In genomic region chr1:181204530-181204929, GRCh38 we compare ENCODE assay signal across 18 cellular contexts.
"Had no signal": no experiment of that assay in that cellular context is flagged by ENCODE, and none has a peak within 500 bp of the region (broad histone marks: within the 10 kb centered on the region; RNA-seq: fewer than 3 reads in every experiment).

No MANE protein-coding gene starts in this region.

- H3K4me3 Mint-ChIP-seq: naive thymus-derived CD8-positive, alpha-beta T cell; stimulated activated memory B cell treated with anti-CD40 and anti-IgM and Interleukin-4, amounts not matched to agents 10 μg/mL and 1 μg/mL and 100 μg/mL, for 72 hours; stimulated activated naive CD8-positive, alpha-beta T cell treated with anti-CD3 and anti-CD28 coated beads, Interleukin-15, Interleukin-2, amounts not matched to agents 100 ng/mL and 50 ng/mL, for 24 hours had no signal

- H3K36me3 ChIP-seq: gastrocnemius medialis, heart right ventricle, neutrophil, ovary, right atrium auricular region, tibial artery, upper lobe of left lung had no signal

- H3K4me3 ChIP-seq: coronary artery, gastrocnemius medialis, heart right ventricle, ovary, right atrium auricular region, smooth muscle cell, tibial artery, upper lobe of left lung had no signal

- H3K27me3 ChIP-seq: gastrocnemius medialis, heart right ventricle, ovary, right atrium auricular region, upper lobe of left lung had no signal

- H3K36me3 Mint-ChIP-seq: naive thymus-derived CD8-positive, alpha-beta T cell; stimulated activated memory B cell treated with anti-CD40 and anti-IgM and Interleukin-4, amounts not matched to agents 10 μg/mL and 1 μg/mL and 100 μg/mL, for 72 hours had no signal

- H3K27me3 Mint-ChIP-seq: stimulated activated memory B cell treated with anti-CD40 and anti-IgM and Interleukin-4, amounts not matched to agents 10 μg/mL and 1 μg/mL and 100 μg/mL, for 72 hours; stimulated activated naive CD8-positive, alpha-beta T cell treated with anti-CD3 and anti-CD28 coated beads, Interleukin-15, Interleukin-2, amounts not matched to agents 100 ng/mL and 50 ng/mL, for 24 hours had no signal

- H3K4me2 ChIP-seq: smooth muscle cell had no signal

- H3K4me1 ChIP-seq: tibial artery, upper lobe of left lung had no signal

- H3K9me3 ChIP-seq: gastrocnemius medialis, neutrophil, ovary had no signal

- ATAC-seq: gastrocnemius medialis; heart right ventricle; naive thymus-derived CD8-positive, alpha-beta T cell had no signal

- H3K9me3 Mint-ChIP-seq: stimulated activated naive CD8-positive, alpha-beta T cell treated with anti-CD3 and anti-CD28 coated beads, Interleukin-15, Interleukin-2, amounts not matched to agents 100 ng/mL and 50 ng/mL, for 24 hours had no signal

- H3K27ac ChIP-seq: coronary artery, gastrocnemius medialis, heart right ventricle, neutrophil, ovary, right atrium auricular region, tibial artery, upper lobe of left lung had no signal

- H3K4me1 Mint-ChIP-seq: stimulated activated memory B cell treated with anti-CD40 and anti-IgM and Interleukin-4, amounts not matched to agents 10 μg/mL and 1 μg/mL and 100 μg/mL, for 72 hours had no signal

- DNase-seq: effector CD4-positive, alpha-beta T cell; gastrocnemius medialis; heart right ventricle; hypothalamus; kidney glomerular epithelial cell; naive thymus-derived CD8-positive, alpha-beta T cell; ovary; stimulated activated CD4-positive, alpha-beta T cell treated with anti-CD3 and anti-CD28 coated beads, Interleukin-4, amount 100 ng/mL, for 1 hour; stimulated activated CD8-positive, alpha-beta memory T cell treated with anti-CD3 and anti-CD28 coated beads, Interleukin-4, amount 100 ng/mL, for 48 hours; tibial artery had no signal

- FAIRE-seq: islet of Langerhans had no signal
